Comparison of ENCODE assay signal across 9 cellular contexts in the genomic region with DNA sequence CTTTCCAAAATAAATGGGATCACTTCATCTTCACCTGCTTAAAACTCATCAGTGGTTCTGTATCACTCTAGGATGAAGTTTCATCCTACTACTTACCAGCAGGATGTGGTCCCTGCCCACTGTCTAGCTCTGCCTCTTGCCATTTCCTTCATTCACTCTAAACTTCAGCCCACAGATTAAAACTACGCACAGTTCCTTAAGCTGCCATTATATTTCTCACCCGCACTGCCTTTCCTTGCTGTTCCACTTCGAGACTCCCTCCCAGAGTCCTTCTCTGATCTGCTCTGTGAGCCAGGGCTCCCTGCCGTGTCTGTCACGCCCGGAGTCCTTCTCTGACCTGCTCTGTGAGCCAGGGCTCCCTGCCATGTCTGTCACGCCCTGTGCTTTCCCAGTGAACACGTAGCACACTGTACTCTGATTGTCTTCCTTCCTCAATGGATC. TPM values are rescaled to one million over a fixed set of nuclear protein-coding genes. Genes with fewer than 3 reads are reported as not detected.
DNase-seq lines count a peak whose midpoint lies in the region; ATAC-seq and TF ChIP-seq lines count a peak whose summit lies in the region.
"Had no signal": no experiment of that assay in that cellular context is flagged by ENCODE, and none has a peak within 500 bp of the region (broad histone marks: within the 10 kb centered on the region; RNA-seq: fewer than 3 reads in every experiment).

No MANE protein-coding gene starts in this region.

- H3K27me3 Mint-ChIP-seq in T-helper 2 cell treated with Interferon-gamma antibody and Interleukin-4, amounts not matched to agents 5 μg/mL and 100 μg/mL, for 36 hours (ENCODE audit: low read depth): no peaks in the 10 kb centered on the region
- H3K27me3 Mint-ChIP-seq: activated B cell treated with CpG ODN at 0.5 μM for 24 hours had no signal

- peak overlapping the region; percentile 43 for H3K4me2 ChIP-seq in parathyroid adenoma (ENCODE audit: low read length)

- peaks cover 39% of the 10 kb centered on the region for H3K4me1 Mint-ChIP-seq in T-helper 2 cell treated with Interferon-gamma antibody and Interleukin-4, amounts not matched to agents 5 μg/mL and 100 μg/mL, for 36 hours (ENCODE audit: low read depth)
- H3K4me1 Mint-ChIP-seq: activated B cell treated with CpG ODN at 0.5 μM for 24 hours had no signal

- no peaks in the 10 kb centered on the region for H3K9me3 ChIP-seq in parathyroid adenoma (ENCODE audit: control insufficient read depth, low read length)

- peak; percentile 51 for DNase-seq in DMS79 treated with DMSO at 0.1 percent for 48 hours (lab: John Stamatoyannopoulos, UW)
- DNase-seq in T-helper 2 cell treated with Interferon-gamma antibody and Interleukin-4, amounts not matched to agents 5 μg/mL and 100 μg/mL, for 36 hours (ENCODE audit: low spot score): peak; percentile 43
- DNase-seq: activated B cell treated with CpG ODN at 0.5 μM for 24 hours had no signal

- H3K27ac ChIP-seq in parathyroid adenoma: peak overlapping the region; percentile 43

- no peak overlapping the region for H2AFZ ChIP-seq in parathyroid adenoma

- peak overlapping the region; percentile 66 for H3K4me3 Mint-ChIP-seq in T-helper 2 cell treated with Interferon-gamma antibody and Interleukin-4, amounts not matched to agents 5 μg/mL and 100 μg/mL, for 36 hours
- H3K4me3 Mint-ChIP-seq: activated B cell treated with CpG ODN at 0.5 μM for 24 hours had no signal

- H3K36me3 Mint-ChIP-seq in T-helper 2 cell treated with Interferon-gamma antibody and Interleukin-4, amounts not matched to agents 5 μg/mL and 100 μg/mL, for 36 hours (ENCODE audit: low read depth): peaks cover 31% of the 10 kb centered on the region

- peaks cover 17% of the 10 kb centered on the region for H3K4me1 ChIP-seq in parathyroid adenoma

- ATAC-seq in esophagus mucosa (peak; percentile 96), HG03442 (IDR thresholded peaks at IDR 0.05; ENCODE audit: unreplicated experiment) (no peak), HG03025 (IDR thresholded peaks at IDR 0.05; ENCODE audit: low FRiP score, unreplicated experiment) (no peak), HG02973 (IDR thresholded peaks at IDR 0.05; ENCODE audit: unreplicated experiment) (no peak), GM19467 (IDR thresholded peaks at IDR 0.05; ENCODE audit: unreplicated experiment) (no peak)

- H3K27ac Mint-ChIP-seq in T-helper 2 cell treated with Interferon-gamma antibody and Interleukin-4, amounts not matched to agents 5 μg/mL and 100 μg/mL, for 36 hours: peak overlapping the region; percentile 78
- H3K27ac Mint-ChIP-seq: activated B cell treated with CpG ODN at 0.5 μM for 24 hours had no signal

- peak overlapping the region; percentile 26 for H3K4me3 ChIP-seq in parathyroid adenoma (ENCODE audit: low read depth, low read length)

- no peaks in the 10 kb centered on the region for H3K27me3 ChIP-seq in parathyroid adenoma (ENCODE audit: control insufficient read depth, insufficient read depth, low read length)

- no peak for TF ChIP-seq CTCF in parathyroid adenoma (IDR thresholded peaks at IDR 0.05)

- H3K79me2 ChIP-seq in parathyroid adenoma: peaks cover 52% of the 10 kb centered on the region

- no peaks in the 10 kb centered on the region for H3K36me3 ChIP-seq in parathyroid adenoma (ENCODE audit: control insufficient read depth, insufficient read depth, low read length)

- no peaks in the 10 kb centered on the region for H3K9me3 Mint-ChIP-seq in T-helper 2 cell treated with Interferon-gamma antibody and Interleukin-4, amounts not matched to agents 5 μg/mL and 100 μg/mL, for 36 hours
- H3K9me3 Mint-ChIP-seq: activated B cell treated with CpG ODN at 0.5 μM for 24 hours had no signal

- H3K9ac ChIP-seq in parathyroid adenoma: no peak overlapping the region

RNA-seq across cellular contexts. Expression of a gene that starts 52.0 kb away (rescaled TPM):
- total RNA-seq in esophagus mucosa: 0.52 TPM
